Comparison of ENCODE assay signal across 2 cellular contexts in the genomic region with DNA sequence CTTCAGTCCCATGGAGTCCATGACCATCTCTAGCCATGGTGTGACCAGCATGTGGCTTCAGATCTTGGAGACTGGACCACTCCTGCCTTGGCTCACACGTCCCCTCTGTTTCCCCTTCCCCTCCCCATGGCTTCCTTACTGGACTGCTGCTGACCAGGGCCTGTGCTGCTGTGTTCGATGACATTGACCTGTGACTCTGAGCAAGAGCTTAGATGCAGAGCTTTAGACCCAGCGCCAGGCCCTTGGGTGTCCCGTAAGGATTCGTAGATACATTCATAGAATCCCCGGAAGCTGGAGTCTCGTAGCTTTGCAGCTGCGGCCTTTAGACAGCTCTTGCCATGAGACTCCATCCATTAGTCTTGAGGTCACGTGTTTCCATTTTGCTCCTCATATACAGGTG.
TF ChIP-seq lines count a peak whose summit lies in the region.

No MANE protein-coding gene starts in this region.

TF ChIP-seq in K562, 482 proteins besides CTCF, POLR2A, EP300 and RAD21:
- TF ChIP-seq, protein P1, sequence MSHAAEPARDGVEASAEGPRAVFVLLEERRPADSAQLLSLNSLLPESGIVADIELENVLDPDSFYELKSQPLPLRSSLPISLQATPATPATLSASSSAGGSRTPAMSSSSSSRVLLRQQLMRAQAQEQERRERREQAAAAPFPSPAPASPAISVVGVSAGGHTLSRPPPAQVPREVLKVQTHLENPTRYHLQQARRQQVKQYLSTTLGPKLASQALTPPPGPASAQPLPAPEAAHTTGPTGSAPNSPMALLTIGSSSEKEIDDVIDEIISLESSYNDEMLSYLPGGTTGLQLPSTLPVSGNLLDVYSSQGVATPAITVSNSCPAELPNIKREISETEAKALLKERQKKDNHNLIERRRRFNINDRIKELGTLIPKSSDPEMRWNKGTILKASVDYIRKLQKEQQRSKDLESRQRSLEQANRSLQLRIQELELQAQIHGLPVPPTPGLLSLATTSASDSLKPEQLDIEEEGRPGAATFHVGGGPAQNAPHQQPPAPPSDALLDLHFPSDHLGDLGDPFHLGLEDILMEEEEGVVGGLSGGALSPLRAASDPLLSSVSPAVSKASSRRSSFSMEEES (CRISPR knock-in tag; IDR thresholded peaks at IDR 0.05), result peak; percentile 10; the same call in 1 of the 2 replicates

TF ChIP-seq in HepG2, 621 proteins besides CTCF, POLR2A, EP300 and RAD21:
- TF ChIP-seq, protein P2, sequence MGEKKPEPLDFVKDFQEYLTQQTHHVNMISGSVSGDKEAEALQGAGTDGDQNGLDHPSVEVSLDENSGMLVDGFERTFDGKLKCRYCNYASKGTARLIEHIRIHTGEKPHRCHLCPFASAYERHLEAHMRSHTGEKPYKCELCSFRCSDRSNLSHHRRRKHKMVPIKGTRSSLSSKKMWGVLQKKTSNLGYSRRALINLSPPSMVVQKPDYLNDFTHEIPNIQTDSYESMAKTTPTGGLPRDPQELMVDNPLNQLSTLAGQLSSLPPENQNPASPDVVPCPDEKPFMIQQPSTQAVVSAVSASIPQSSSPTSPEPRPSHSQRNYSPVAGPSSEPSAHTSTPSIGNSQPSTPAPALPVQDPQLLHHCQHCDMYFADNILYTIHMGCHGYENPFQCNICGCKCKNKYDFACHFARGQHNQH (CRISPR knock-in tag; IDR thresholded peaks at IDR 0.05), result 0 out of 2 replicates have a peak, but pooled peaks have one; percentile 3
- TF ChIP-seq, protein P1 (CRISPR knock-in tag; IDR thresholded peaks at IDR 0.05), result 0 out of 2 replicates have a peak, but pooled peaks have one; percentile 4
- TF ChIP-seq, protein P3, sequence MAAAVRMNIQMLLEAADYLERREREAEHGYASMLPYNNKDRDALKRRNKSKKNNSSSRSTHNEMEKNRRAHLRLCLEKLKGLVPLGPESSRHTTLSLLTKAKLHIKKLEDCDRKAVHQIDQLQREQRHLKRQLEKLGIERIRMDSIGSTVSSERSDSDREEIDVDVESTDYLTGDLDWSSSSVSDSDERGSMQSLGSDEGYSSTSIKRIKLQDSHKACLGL (CRISPR knock-in tag; IDR thresholded peaks at IDR 0.05), result 0 out of 2 replicates have a peak, but pooled peaks have one; percentile 0
TF ChIP-seq in HepG2: peak in this region for 3; not testable (repeated sequence) for 618.
